30 cellular contexts compared by ENCODE assay signal in genomic region chr10:48927198-48927597, GRCh38. TPM values are rescaled to one million over a fixed set of nuclear protein-coding genes. Genes with fewer than 3 reads are reported as not detected.
"Had no signal": no experiment of that assay in that cellular context is flagged by ENCODE, and none has a peak within 500 bp of the region (broad histone marks: within the 10 kb centered on the region; RNA-seq: fewer than 3 reads in every experiment).

No MANE protein-coding gene starts in this region.

- H3K36me3 ChIP-seq: ascending aorta had no signal

- H3K27ac Mint-ChIP-seq: activated CD4-positive, alpha-beta memory T cell treated with anti-CD3 and anti-CD28 coated beads for 36 hours; activated CD4-positive, alpha-beta T cell treated with anti-CD3 and anti-CD28 coated beads, Interleukin-2, amount 10 ng/mL, durations not matched to agents 7 days and 5 days; activated naive CD4-positive, alpha-beta T cell treated with anti-CD3 and anti-CD28 coated beads, Interleukin-2, amount 50 U/mL, for 72 hours; activated naive CD8-positive, alpha-beta T cell treated with anti-CD3 and anti-CD28 coated beads, Interleukin-2, amount 50 U/mL, for 24 hours; T-cell had no signal

- H3K27me3 ChIP-seq: ascending aorta, body of pancreas had no signal

- H3K4me1 ChIP-seq: ascending aorta, body of pancreas had no signal

- DNase-seq: activated CD4-positive, alpha-beta memory T cell treated with anti-CD3 and anti-CD28 coated beads for 36 hours; activated CD4-positive, alpha-beta T cell treated with anti-CD3 and anti-CD28 coated beads, Interleukin-2, amount 10 ng/mL, durations not matched to agents 7 days and 5 days; activated CD4-positive, CD25-positive, alpha-beta regulatory T cell; activated CD8-positive, alpha-beta memory T cell treated with anti-CD3 and anti-CD28 coated beads for 24 hours; activated effector memory CD4-positive, alpha-beta T cell treated with anti-CD3 and anti-CD28 coated beads, Interleukin-2, amount 50 U/mL, for 16 hours; activated naive CD4-positive, alpha-beta T cell treated with Interleukin-2 at 50 U/mL for 16 hours; activated naive CD8-positive, alpha-beta T cell treated with anti-CD3 and anti-CD28 coated beads, Interleukin-2, amount 50 U/mL, for 24 hours; activated T-cell treated with anti-CD3 and anti-CD28 coated beads, Interleukin-2, amount 50 U/mL, for 4 hours; amniotic stem cell; body of pancreas; Karpas-422; MM.1S; NCI-H1105 treated with DMSO at 0.1 percent for 48 hours; NCI-H1930; NCI-H2171; NCI-H2227 treated with DMSO at 0.1 percent for 48 hours; NCI-H446 treated with DMSO at 0.1 percent for 48 hours; NCI-H524 treated with DMSO at 0.1 percent for 48 hours; OCI-M1; RPMI8226; T-cell had no signal

- H3K4me3 ChIP-seq: ascending aorta, body of pancreas, K562, SK-N-MC had no signal

- H3K9me3 ChIP-seq: ascending aorta, body of pancreas had no signal

- H3K36me3 Mint-ChIP-seq: activated CD4-positive, alpha-beta memory T cell treated with anti-CD3 and anti-CD28 coated beads for 36 hours; activated naive CD4-positive, alpha-beta T cell treated with anti-CD3 and anti-CD28 coated beads, Interleukin-2, amount 50 U/mL, for 72 hours; T-cell had no signal

- H3K27me3 Mint-ChIP-seq: T-cell had no signal

- H3K9me3 Mint-ChIP-seq: activated CD4-positive, alpha-beta memory T cell treated with anti-CD3 and anti-CD28 coated beads for 36 hours; activated CD4-positive, alpha-beta T cell treated with anti-CD3 and anti-CD28 coated beads, Interleukin-2, amount 10 ng/mL, durations not matched to agents 7 days and 5 days; activated naive CD4-positive, alpha-beta T cell treated with anti-CD3 and anti-CD28 coated beads, Interleukin-2, amount 50 U/mL, for 72 hours; activated naive CD8-positive, alpha-beta T cell treated with anti-CD3 and anti-CD28 coated beads, Interleukin-2, amount 50 U/mL, for 24 hours; activated T-cell treated with anti-CD3 and anti-CD28 coated beads, Interleukin-2, amount 50 U/mL, for 4 hours; T-cell had no signal

- H3K4me3 Mint-ChIP-seq: activated CD4-positive, alpha-beta memory T cell treated with anti-CD3 and anti-CD28 coated beads for 36 hours; activated CD4-positive, alpha-beta T cell treated with anti-CD3 and anti-CD28 coated beads, Interleukin-2, amount 10 ng/mL, durations not matched to agents 7 days and 5 days; activated naive CD8-positive, alpha-beta T cell treated with anti-CD3 and anti-CD28 coated beads, Interleukin-2, amount 50 U/mL, for 24 hours; activated T-cell treated with anti-CD3 and anti-CD28 coated beads, Interleukin-2, amount 50 U/mL, for 4 hours; T-cell had no signal

- H3K27ac ChIP-seq: ascending aorta, body of pancreas, SK-N-MC, VCaP had no signal

- ATAC-seq: activated naive CD4-positive, alpha-beta T cell treated with anti-CD3 and anti-CD28 coated beads, Interleukin-2, amount 50 U/mL, for 72 hours; activated naive CD8-positive, alpha-beta T cell treated with anti-CD3 and anti-CD28 coated beads, Interleukin-2, amount 50 U/mL, for 24 hours; activated T-cell treated with anti-CD3 and anti-CD28 coated beads, Interleukin-2, amount 50 U/mL, for 4 hours; body of pancreas; K562; Panc1; Right ventricle myocardium inferior; T-cell had no signal

- H3K4me1 Mint-ChIP-seq: activated CD4-positive, alpha-beta T cell treated with anti-CD3 and anti-CD28 coated beads, Interleukin-2, amount 10 ng/mL, durations not matched to agents 7 days and 5 days; activated naive CD8-positive, alpha-beta T cell treated with anti-CD3 and anti-CD28 coated beads, Interleukin-2, amount 50 U/mL, for 24 hours; T-cell had no signal

RNA-seq across cellular contexts. Expression of gene LRRC18, which starts 12.4 kb away (rescaled TPM):
- total RNA-seq: activated CD4-positive, alpha-beta memory T cell treated with anti-CD3 and anti-CD28 coated beads for 36 hours; activated CD4-positive, alpha-beta T cell treated with anti-CD3 and anti-CD28 coated beads, Interleukin-2, amount 10 ng/mL, durations not matched to agents 7 days and 5 days; activated naive CD4-positive, alpha-beta T cell treated with anti-CD3 and anti-CD28 coated beads, Interleukin-2, amount 50 U/mL, for 72 hours; activated T-cell treated with anti-CD3 and anti-CD28 coated beads, Interleukin-2, amount 50 U/mL, for 4 hours; ascending aorta; body of pancreas; bronchial epithelial cell; K562; Right ventricle myocardium inferior; T-cell; T-helper 2 cell treated with Interferon-gamma antibody and Interleukin-4, amounts not matched to agents 100 ng/mL and 5 ng/mL, for 36 hours had no signal
- polyA plus RNA-seq: K562 had no signal
